1 cellular context compared by ENCODE assay signal in genomic region chr20:1185316-1185741, GRCh38.
A peak's percentile ranks its signal among the peaks of the same experiment; 100 is the strongest.
TF ChIP-seq lines count a peak whose summit lies in the region.

No MANE protein-coding gene starts in this region.

TF ChIP-seq in K562, 482 proteins besides CTCF, POLR2A, EP300 and RAD21:
- TF ChIP-seq DLX4 (CRISPR knock-in tag; IDR thresholded peaks at IDR 0.05), result no peak
- TF ChIP-seq ZBTB2 (IDR thresholded peaks at IDR 0.05), result no peak
- TF ChIP-seq HNRNPK (IDR thresholded peaks at IDR 0.05; ENCODE audit: low read depth, low read length, poor library complexity, severe bottlenecking), result peak; percentile 35
- TF ChIP-seq ZNF511 (CRISPR knock-in tag; IDR thresholded peaks at IDR 0.05), result no peak
- no peak for TF ChIP-seq PURB (CRISPR knock-in tag; IDR thresholded peaks at IDR 0.05; ENCODE audit: low read depth)
- TF ChIP-seq, protein P1, sequence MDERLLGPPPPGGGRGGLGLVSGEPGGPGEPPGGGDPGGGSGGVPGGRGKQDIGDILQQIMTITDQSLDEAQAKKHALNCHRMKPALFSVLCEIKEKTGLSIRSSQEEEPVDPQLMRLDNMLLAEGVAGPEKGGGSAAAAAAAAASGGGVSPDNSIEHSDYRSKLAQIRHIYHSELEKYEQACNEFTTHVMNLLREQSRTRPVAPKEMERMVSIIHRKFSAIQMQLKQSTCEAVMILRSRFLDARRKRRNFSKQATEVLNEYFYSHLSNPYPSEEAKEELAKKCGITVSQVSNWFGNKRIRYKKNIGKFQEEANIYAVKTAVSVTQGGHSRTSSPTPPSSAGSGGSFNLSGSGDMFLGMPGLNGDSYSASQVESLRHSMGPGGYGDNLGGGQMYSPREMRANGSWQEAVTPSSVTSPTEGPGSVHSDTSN (CRISPR knock-in tag; IDR thresholded peaks at IDR 0.05; ENCODE audit: low read depth), result no peak
- TF ChIP-seq, protein P1 (tag; conservative IDR thresholded peaks at IDR 0.05; ENCODE audit: low read depth), result no peak
- TF ChIP-seq MTF1 (CRISPR knock-in tag; IDR thresholded peaks at IDR 0.05; ENCODE audit: borderline replicate concordance), result no peak
- no peak for TF ChIP-seq MGA (IDR thresholded peaks at IDR 0.05)
- no peak for TF ChIP-seq SRSF1 (IDR thresholded peaks at IDR 0.05; ENCODE audit: low read depth, low read length)
- TF ChIP-seq NR4A1 (CRISPR knock-in tag; IDR thresholded peaks at IDR 0.05), result no peak
- no peak for TF ChIP-seq NR4A1 (tag; IDR thresholded peaks at IDR 0.05)
- TF ChIP-seq, protein P2, sequence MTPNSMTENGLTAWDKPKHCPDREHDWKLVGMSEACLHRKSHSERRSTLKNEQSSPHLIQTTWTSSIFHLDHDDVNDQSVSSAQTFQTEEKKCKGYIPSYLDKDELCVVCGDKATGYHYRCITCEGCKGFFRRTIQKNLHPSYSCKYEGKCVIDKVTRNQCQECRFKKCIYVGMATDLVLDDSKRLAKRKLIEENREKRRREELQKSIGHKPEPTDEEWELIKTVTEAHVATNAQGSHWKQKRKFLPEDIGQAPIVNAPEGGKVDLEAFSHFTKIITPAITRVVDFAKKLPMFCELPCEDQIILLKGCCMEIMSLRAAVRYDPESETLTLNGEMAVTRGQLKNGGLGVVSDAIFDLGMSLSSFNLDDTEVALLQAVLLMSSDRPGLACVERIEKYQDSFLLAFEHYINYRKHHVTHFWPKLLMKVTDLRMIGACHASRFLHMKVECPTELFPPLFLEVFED (CRISPR knock-in tag; conservative IDR thresholded peaks at IDR 0.05), result no peak
- TF ChIP-seq PHF8 (IDR thresholded peaks at IDR 0.05; ENCODE audit: borderline replicate concordance, low read length), result peak; percentile 4; the same call in 1 of the 2 replicates
- no peak for TF ChIP-seq NCOA4 (IDR thresholded peaks at IDR 0.05; ENCODE audit: partially characterized antibody)
- TF ChIP-seq PYGO2 (tag; IDR thresholded peaks at IDR 0.05), result no peak
- no peak for TF ChIP-seq ID3 (CRISPR knock-in tag; IDR thresholded peaks at IDR 0.05)
- no peak for TF ChIP-seq ID3 (tag; IDR thresholded peaks at IDR 0.05)
- no peak for TF ChIP-seq MXI1 (IDR thresholded peaks at IDR 0.05; ENCODE audit: low read depth, low read length)
- TF ChIP-seq ZNF263 (CRISPR knock-in tag; IDR thresholded peaks at IDR 0.05; ENCODE audit: borderline replicate concordance), result peak; percentile 57; the same call in 1 of the 2 replicates
- TF ChIP-seq, protein P3, sequence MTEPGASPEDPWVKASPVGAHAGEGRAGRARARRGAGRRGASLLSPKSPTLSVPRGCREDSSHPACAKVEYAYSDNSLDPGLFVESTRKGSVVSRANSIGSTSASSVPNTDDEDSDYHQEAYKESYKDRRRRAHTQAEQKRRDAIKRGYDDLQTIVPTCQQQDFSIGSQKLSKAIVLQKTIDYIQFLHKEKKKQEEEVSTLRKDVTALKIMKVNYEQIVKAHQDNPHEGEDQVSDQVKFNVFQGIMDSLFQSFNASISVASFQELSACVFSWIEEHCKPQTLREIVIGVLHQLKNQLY (CRISPR knock-in tag; conservative IDR thresholded peaks at IDR 0.05), result no peak
- no peak for TF ChIP-seq MTA3 (IDR thresholded peaks at IDR 0.05; ENCODE audit: borderline replicate concordance)
- peak; percentile 32 for TF ChIP-seq PCBP1 (IDR thresholded peaks at IDR 0.05; ENCODE audit: low read depth, low read length, poor library complexity, severe bottlenecking)
- TF ChIP-seq MED1 (CRISPR knock-in tag; IDR thresholded peaks at IDR 0.05; ENCODE audit: borderline replicate concordance), result no peak
- no peak for TF ChIP-seq ZNF717 (CRISPR knock-in tag; IDR thresholded peaks at IDR 0.05)
- TF ChIP-seq ZNF699 (CRISPR knock-in tag; IDR thresholded peaks at IDR 0.05; ENCODE audit: insufficient replicate concordance), result no peak
- no peak for TF ChIP-seq GTF2F1 (IDR thresholded peaks at IDR 0.05; ENCODE audit: low read depth, low read length)
- no peak for TF ChIP-seq ZNF277 (CRISPR knock-in tag; IDR thresholded peaks at IDR 0.05; ENCODE audit: borderline replicate concordance)
- TF ChIP-seq ZNF551 (CRISPR knock-in tag; IDR thresholded peaks at IDR 0.05), result no peak
- TF ChIP-seq SIN3B (IDR thresholded peaks at IDR 0.05; ENCODE audit: low read depth), result 0 out of 2 replicates have a peak, but pooled peaks have one; percentile 23
- TF ChIP-seq SAP30 (IDR thresholded peaks at IDR 0.05; ENCODE audit: borderline replicate concordance, insufficient read depth, low read depth, low read length, poor library complexity, severe bottlenecking), result peak; percentile 15
- TF ChIP-seq STAG1 (CRISPR knock-in tag; IDR thresholded peaks at IDR 0.05; ENCODE audit: borderline replicate concordance), result no peak
- TF ChIP-seq NCOA1 (IDR thresholded peaks at IDR 0.05; ENCODE audit: low read depth), result no peak
- no peak for TF ChIP-seq ZZZ3 (IDR thresholded peaks at IDR 0.05)
- TF ChIP-seq SREBF1 (IDR thresholded peaks at IDR 0.05; ENCODE audit: borderline replicate concordance, low read depth, low read length), result no peak
- no peak for TF ChIP-seq SMARCA4 (IDR thresholded peaks at IDR 0.05)
- peak; percentile 81 for TF ChIP-seq VEZF1 (CRISPR knock-in tag; IDR thresholded peaks at IDR 0.05)
TF ChIP-seq in K562: peak in this region for 7.
